In genomic region chr6:36127462-36128016, GRCh38 we compare ENCODE assay signal across 13 cellular contexts. TPM values are rescaled to one million over a fixed set of nuclear protein-coding genes. Genes with fewer than 3 reads are reported as not detected.
A peak's percentile ranks its signal among the peaks of the same experiment; 100 is the strongest.
DNase-seq lines count a peak whose midpoint lies in the region; ATAC-seq and TF ChIP-seq lines count a peak whose summit lies in the region.
"Had no signal": no experiment of that assay in that cellular context is flagged by ENCODE, and none has a peak within 500 bp of the region (broad histone marks: within the 10 kb centered on the region; RNA-seq: fewer than 3 reads in every experiment).

No MANE protein-coding gene starts in this region.

- CTCF ChIA-PET in PC-3 (lab: Charles Lee), result no interaction called here
- CTCF ChIA-PET in HEK293T (lab: Yijun Ruan, JAX), result no interaction called here

- peaks cover 17% of the 10 kb centered on the region for H3K79me2 ChIP-seq in PC-3 (ENCODE audit: low read length)

- DNase-seq in PC-3, result peak; percentile 64
- DNase-seq in epithelial cell of proximal tubule (ENCODE audit: low read depth), result no peak
- DNase-seq in myocyte (ENCODE audit: low read depth), result peak; percentile 54
- no peak for DNase-seq in NCI-H1694 treated with DMSO at 0.1 percent for 48 hours (lab: John Stamatoyannopoulos, UW)
- DNase-seq in HEK293T (ENCODE audit: extremely low spot score), result no peak
- no peak for DNase-seq in activated naive CD4-positive, alpha-beta T cell treated with Interleukin-2 at 50 U/mL for 16 hours
- DNase-seq: activated T-cell treated with anti-CD3 and anti-CD28 coated beads for 4 hours, GDM1 had no signal

- no TSS peak for BruUV-seq in PC-3 (replicated peaks; lab: Mats Ljungman, UMichigan)

- no peaks in the 10 kb centered on the region for H3F3A ChIP-seq in PC-3 (ENCODE audit: low read length, unreplicated experiment)

- intact Hi-C loops in PC-3 (cut with micrococcal nuclease), result no loop called here

- no peaks in the 10 kb centered on the region for H3K9me2 ChIP-seq in PC-3 (replicated peaks; ENCODE audit: low read length)

- ATAC-seq in PC-3 (peak; percentile 35), GM21528 (IDR thresholded peaks at IDR 0.05; ENCODE audit: low FRiP score, unreplicated experiment) (no peak)

- no peak overlapping the region for H2AFZ ChIP-seq in PC-3 (ENCODE audit: low read length)

- TF ChIP-seq CTCF in PC-3 (conservative IDR thresholded peaks at IDR 0.05; ENCODE audit: low read depth, low read length), result no peak
- no peak for TF ChIP-seq CTCF in epithelial cell of proximal tubule (conservative IDR thresholded peaks at IDR 0.05; ENCODE audit: low read depth, low read length)

- H3K27ac ChIP-seq in BLaER1, result peak overlapping the region; percentile 18; the same call in 1 of the 2 replicates
- H3K27ac ChIP-seq in PC-3 (ENCODE audit: low read length), result no peak overlapping the region
- H3K27ac ChIP-seq: KMS-11, suprapubic skin had no signal

- H3K4me2 ChIP-seq in BLaER1, result peak overlapping the region; percentile 99
- peak overlapping the region; percentile 14; the same call in 1 of the 2 replicates for H3K4me2 ChIP-seq in PC-3 (ENCODE audit: low read length)
- H3K4me2 ChIP-seq: KMS-11 had no signal

- no peak overlapping the region for H3K4me3 ChIP-seq in BLaER1
- H3K4me3 ChIP-seq in PC-3 (ENCODE audit: low read length), result no peak overlapping the region
- peak overlapping the region; percentile 17 for H3K4me3 ChIP-seq in epithelial cell of proximal tubule (ENCODE audit: low read depth, low read length)
- H3K4me3 ChIP-seq: Peyer's patch, suprapubic skin had no signal

- H3K27me3 ChIP-seq in BLaER1 (no peaks in the 10 kb centered on the region), PC-3 (ENCODE audit: low read length) (no peaks in the 10 kb centered on the region)
- H3K27me3 ChIP-seq: Peyer's patch, suprapubic skin had no signal

- H3K9ac ChIP-seq in BLaER1 (no peak overlapping the region), PC-3 (ENCODE audit: low read length) (no peak overlapping the region)
- H3K9ac ChIP-seq: KMS-11 had no signal

- H3K9me3 ChIP-seq in BLaER1, result no peaks in the 10 kb centered on the region
- no peaks in the 10 kb centered on the region for H3K9me3 ChIP-seq in PC-3 (ENCODE audit: low read length)
- H3K9me3 ChIP-seq: Peyer's patch, suprapubic skin had no signal

- H3K36me3 ChIP-seq in BLaER1 (no peaks in the 10 kb centered on the region), PC-3 (ENCODE audit: low read depth, low read length) (no peaks in the 10 kb centered on the region)
- H3K36me3 ChIP-seq: suprapubic skin had no signal

- H3K4me1 ChIP-seq in BLaER1 (peaks cover 87% of the 10 kb centered on the region), PC-3 (ENCODE audit: insufficient read depth, low read length) (peaks cover 39% of the 10 kb centered on the region)

- POLR2A ChIA-PET in PC-3 (lab: Charles Lee; ENCODE audit: unreplicated experiment) (no interaction called here), HEK293T (lab: Yijun Ruan, JAX) (interaction anchor here (1.1 kb wide), 1 partner anchor 99 kb away, joined by 3 read pairs; no protein-coding TSS in a partner anchor)

- H4K20me1 ChIP-seq in BLaER1, result no peaks in the 10 kb centered on the region
- no peaks in the 10 kb centered on the region for H4K20me1 ChIP-seq in PC-3 (ENCODE audit: low read length)

TF ChIP-seq in HEK293T, 16 proteins besides CTCF, POLR2A, EP300 and RAD21:
- TF ChIP-seq, protein P1, sequence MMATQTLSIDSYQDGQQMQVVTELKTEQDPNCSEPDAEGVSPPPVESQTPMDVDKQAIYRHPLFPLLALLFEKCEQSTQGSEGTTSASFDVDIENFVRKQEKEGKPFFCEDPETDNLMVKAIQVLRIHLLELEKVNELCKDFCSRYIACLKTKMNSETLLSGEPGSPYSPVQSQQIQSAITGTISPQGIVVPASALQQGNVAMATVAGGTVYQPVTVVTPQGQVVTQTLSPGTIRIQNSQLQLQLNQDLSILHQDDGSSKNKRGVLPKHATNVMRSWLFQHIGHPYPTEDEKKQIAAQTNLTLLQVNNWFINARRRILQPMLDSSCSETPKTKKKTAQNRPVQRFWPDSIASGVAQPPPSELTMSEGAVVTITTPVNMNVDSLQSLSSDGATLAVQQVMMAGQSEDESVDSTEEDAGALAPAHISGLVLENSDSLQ (IDR thresholded peaks at IDR 0.05), result no peak
- TF ChIP-seq ARNT (IDR thresholded peaks at IDR 0.05) (no peak), L3MBTL2 (conservative IDR thresholded peaks at IDR 0.05) (no peak), FOXA1 (IDR thresholded peaks at IDR 0.05) (no peak), NFRKB (IDR thresholded peaks at IDR 0.05) (no peak), ELF4 (IDR thresholded peaks at IDR 0.05) (no peak), HDGF (IDR thresholded peaks at IDR 0.05; ENCODE audit: borderline replicate concordance) (no peak), TARDBP (IDR thresholded peaks at IDR 0.05) (no peak), LEF1 (IDR thresholded peaks at IDR 0.05; ENCODE audit: borderline replicate concordance) (no peak), FOXM1 (IDR thresholded peaks at IDR 0.05; ENCODE audit: borderline replicate concordance) (no peak), CTBP1 (IDR thresholded peaks at IDR 0.05; ENCODE audit: borderline replicate concordance) (no peak), ZNF384 (IDR thresholded peaks at IDR 0.05) (no peak), SP1 (IDR thresholded peaks at IDR 0.05) (no peak), SUZ12 (IDR thresholded peaks at IDR 0.05) (no peak), BHLHE40 (IDR thresholded peaks at IDR 0.05; ENCODE audit: borderline replicate concordance) (no peak)

RNA-seq across cellular contexts. Expression of gene MAPK13, which starts 2.8 kb away (rescaled TPM):
- total RNA-seq in PC-3 (2014; rRNA removed), result 36.9 and 41.4 TPM in 2 replicates
- 33.8 and 44.6 TPM in 2 replicates for total RNA-seq in epithelial cell of proximal tubule
- 0.62 and 0.80 TPM in 2 replicates for total RNA-seq in myocyte
- polyA plus RNA-seq in myocyte (2012), result 0.96 TPM

Comparison
In these comparisons a context has a peak if more than half of its experiments do, and no peak if none do; other contexts are left out.
1. DNase-seq: peak in PC-3 (single experiment) and myocyte (single experiment); none in epithelial cell of proximal tubule (single experiment), NCI-H1694 treated with DMSO at 0.1 percent for 48 hours (single experiment), HEK293T (single experiment) and activated naive CD4-positive, alpha-beta T cell treated with Interleukin-2 at 50 U/mL for 16 hours (single experiment).
2. RNA of gene MAPK13, which starts 2.8 kb away (total RNA-seq): 33.8 to 44.6 TPM in epithelial cell of proximal tubule and 36.9 to 41.4 TPM in PC-3; 0.62 to 0.80 TPM in myocyte; every median in the first group is over 10 times any median in the second.